In genomic region chr9:125495137-125496119, GRCh38 we compare ENCODE assay signal across 14 cellular contexts.
DNase-seq lines count a peak whose midpoint lies in the region; ATAC-seq, FAIRE-seq and TF ChIP-seq lines count a peak whose summit lies in the region.
"Had no signal": no experiment of that assay in that cellular context is flagged by ENCODE, and none has a peak within 500 bp of the region (broad histone marks: within the 10 kb centered on the region; RNA-seq: fewer than 3 reads in every experiment).

No MANE protein-coding gene starts in this region.

- POLR2A ChIA-PET in HepG2 (lab: Yijun Ruan, JAX) = no interaction called here

- no peak overlapping the region for H3K4me3 ChIP-seq in HepG2 (replicated peaks in 1 of 3; ENCODE audit: insufficient read depth in 1 of 3, low read depth in 2 of 3, low read length in 3 of 3)
- H3K4me3 ChIP-seq: pancreas, Peyer's patch had no signal

- no peaks in the 10 kb centered on the region for H4K20me1 ChIP-seq in HepG2 (ENCODE audit: insufficient read depth, low read length)

- DNase-seq in RPMI7951 (ENCODE audit: low read depth) = peak; percentile 65
- peak; percentile 66 for DNase-seq in renal cortical epithelial cell (ENCODE audit: low read depth)
- no peak for DNase-seq in NCI-H2227 treated with DMSO at 0.1 percent for 48 hours (lab: John Stamatoyannopoulos, UW)
- DNase-seq in HepG2 (ENCODE audit: low spot score) = no peak
- DNase-seq: activated naive CD4-positive, alpha-beta T cell; left cardiac atrium; NCI-H2029; pancreas; Peyer's patch; stimulated activated CD4-positive, alpha-beta T cell treated with anti-CD3 and anti-CD28 coated beads, Interleukin-4, amount 100 ng/mL, for 1 hour had no signal

- no peak for FAIRE-seq in HepG2 (lab: Jason Lieb, UNC)
- FAIRE-seq: pancreas had no signal

- no peak overlapping the region for H3K9ac ChIP-seq in HepG2 (ENCODE audit: insufficient read depth, low read depth, low read length)

- TF ChIP-seq RAD21 in HepG2 (CRISPR knock-in tag; IDR thresholded peaks at IDR 0.05) = no peak

- H3K27ac ChIP-seq in HepG2 (ENCODE audit: extremely low read length, insufficient read depth, low read length) = no peak overlapping the region
- H3K27ac ChIP-seq: pancreas, Peyer's patch had no signal

- no peaks in the 10 kb centered on the region for H3K79me2 ChIP-seq in HepG2 (ENCODE audit: insufficient read depth, low read length)

- TF ChIP-seq EP300 in HepG2 (IDR thresholded peaks at IDR 0.05; ENCODE audit: low read depth in 2 of 2, low read length in 2 of 2) (no peak), HepG2 (CRISPR knock-in tag; IDR thresholded peaks at IDR 0.05; ENCODE audit: borderline replicate concordance) (no peak)

- no peak overlapping the region for H3K4me2 ChIP-seq in HepG2 (ENCODE audit: low read depth, low read length)

- no peaks in the 10 kb centered on the region for H3K27me3 ChIP-seq in HepG2 (ENCODE audit: control insufficient read depth in 1 of 2, insufficient read depth in 2 of 2, low read length in 2 of 2)
- H3K27me3 ChIP-seq: pancreas, Peyer's patch had no signal

- WGBS in HepG2 (ENCODE audit: low lambda C conversion rate) = 97% methylated on average over 8 of the region's 8 CpGs

- BruUV-seq in HepG2 (replicated peaks; lab: Mats Ljungman, UMichigan) = no TSS peak

- no peaks in the 10 kb centered on the region for H3K9me3 ChIP-seq in HepG2 (ENCODE audit: low read length)
- H3K9me3 ChIP-seq: Caco-2, pancreas, Peyer's patch had no signal

- in situ Hi-C loops in HepG2 (cut with HindIII; ENCODE audit: extremely low pct_ligation_motif_present, low pct_unique_long_range_greater_than_20kb) = no loop called here

- ATAC-seq in GM18511 (IDR thresholded peaks at IDR 0.05; ENCODE audit: unreplicated experiment) = peak; percentile 74
- ATAC-seq in HG02678 (IDR thresholded peaks at IDR 0.05; ENCODE audit: unreplicated experiment) = peak; percentile 56
- no peak for ATAC-seq in GM18517 (IDR thresholded peaks at IDR 0.05; ENCODE audit: unreplicated experiment)
- no peak for ATAC-seq in HepG2
- ATAC-seq: left cardiac atrium, pancreas had no signal

- CTCF ChIA-PET in HepG2 (lab: Yijun Ruan, JAX; ENCODE audit: low intra/inter-chr PET ratio, low total read pairs) = no interaction called here

- intact Hi-C loops in HepG2 (cut with micrococcal nuclease; ENCODE audit: unreplicated experiment) = no loop called here

- TF ChIP-seq POLR2A in HepG2 (IDR thresholded peaks at IDR 0.05; ENCODE audit: insufficient read depth in 1 of 2, low read depth in 2 of 2, low read length in 2 of 2) = no peak

- peaks cover 26% of the 10 kb centered on the region for H3K4me1 ChIP-seq in HepG2 (ENCODE audit: insufficient read depth, low read length)
- H3K4me1 ChIP-seq: Peyer's patch had no signal

- H2AFZ ChIP-seq in HepG2 (ENCODE audit: low read length) = no peak overlapping the region

- no peak for TF ChIP-seq CTCF in HepG2 (CRISPR knock-in tag; IDR thresholded peaks at IDR 0.05)

- no peaks in the 10 kb centered on the region for H3K36me3 ChIP-seq in HepG2 (replicated peaks in 1 of 2; ENCODE audit: control insufficient read depth in 1 of 2, insufficient read depth in 2 of 2, low read length in 2 of 2)
- H3K36me3 ChIP-seq: pancreas, Peyer's patch had no signal

TF ChIP-seq in HepG2, 621 proteins besides CTCF, POLR2A, EP300 and RAD21:
- TF ChIP-seq, protein P1, sequence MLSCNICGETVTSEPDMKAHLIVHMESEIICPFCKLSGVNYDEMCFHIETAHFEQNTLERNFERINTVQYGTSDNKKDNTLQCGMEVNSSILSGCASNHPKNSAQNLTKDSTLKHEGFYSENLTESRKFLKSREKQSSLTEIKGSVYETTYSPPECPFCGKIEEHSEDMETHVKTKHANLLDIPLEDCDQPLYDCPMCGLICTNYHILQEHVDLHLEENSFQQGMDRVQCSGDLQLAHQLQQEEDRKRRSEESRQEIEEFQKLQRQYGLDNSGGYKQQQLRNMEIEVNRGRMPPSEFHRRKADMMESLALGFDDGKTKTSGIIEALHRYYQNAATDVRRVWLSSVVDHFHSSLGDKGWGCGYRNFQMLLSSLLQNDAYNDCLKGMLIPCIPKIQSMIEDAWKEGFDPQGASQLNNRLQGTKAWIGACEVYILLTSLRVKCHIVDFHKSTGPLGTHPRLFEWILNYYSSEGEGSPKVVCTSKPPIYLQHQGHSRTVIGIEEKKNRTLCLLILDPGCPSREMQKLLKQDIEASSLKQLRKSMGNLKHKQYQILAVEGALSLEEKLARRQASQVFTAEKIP (CRISPR knock-in tag; IDR thresholded peaks at IDR 0.05; ENCODE audit: borderline replicate concordance) = no peak
- TF ChIP-seq ZNF253 (CRISPR knock-in tag; IDR thresholded peaks at IDR 0.05; ENCODE audit: borderline replicate concordance) = no peak
- no peak for TF ChIP-seq ZMYM3 (CRISPR knock-in tag; IDR thresholded peaks at IDR 0.05)
- TF ChIP-seq, protein P2, sequence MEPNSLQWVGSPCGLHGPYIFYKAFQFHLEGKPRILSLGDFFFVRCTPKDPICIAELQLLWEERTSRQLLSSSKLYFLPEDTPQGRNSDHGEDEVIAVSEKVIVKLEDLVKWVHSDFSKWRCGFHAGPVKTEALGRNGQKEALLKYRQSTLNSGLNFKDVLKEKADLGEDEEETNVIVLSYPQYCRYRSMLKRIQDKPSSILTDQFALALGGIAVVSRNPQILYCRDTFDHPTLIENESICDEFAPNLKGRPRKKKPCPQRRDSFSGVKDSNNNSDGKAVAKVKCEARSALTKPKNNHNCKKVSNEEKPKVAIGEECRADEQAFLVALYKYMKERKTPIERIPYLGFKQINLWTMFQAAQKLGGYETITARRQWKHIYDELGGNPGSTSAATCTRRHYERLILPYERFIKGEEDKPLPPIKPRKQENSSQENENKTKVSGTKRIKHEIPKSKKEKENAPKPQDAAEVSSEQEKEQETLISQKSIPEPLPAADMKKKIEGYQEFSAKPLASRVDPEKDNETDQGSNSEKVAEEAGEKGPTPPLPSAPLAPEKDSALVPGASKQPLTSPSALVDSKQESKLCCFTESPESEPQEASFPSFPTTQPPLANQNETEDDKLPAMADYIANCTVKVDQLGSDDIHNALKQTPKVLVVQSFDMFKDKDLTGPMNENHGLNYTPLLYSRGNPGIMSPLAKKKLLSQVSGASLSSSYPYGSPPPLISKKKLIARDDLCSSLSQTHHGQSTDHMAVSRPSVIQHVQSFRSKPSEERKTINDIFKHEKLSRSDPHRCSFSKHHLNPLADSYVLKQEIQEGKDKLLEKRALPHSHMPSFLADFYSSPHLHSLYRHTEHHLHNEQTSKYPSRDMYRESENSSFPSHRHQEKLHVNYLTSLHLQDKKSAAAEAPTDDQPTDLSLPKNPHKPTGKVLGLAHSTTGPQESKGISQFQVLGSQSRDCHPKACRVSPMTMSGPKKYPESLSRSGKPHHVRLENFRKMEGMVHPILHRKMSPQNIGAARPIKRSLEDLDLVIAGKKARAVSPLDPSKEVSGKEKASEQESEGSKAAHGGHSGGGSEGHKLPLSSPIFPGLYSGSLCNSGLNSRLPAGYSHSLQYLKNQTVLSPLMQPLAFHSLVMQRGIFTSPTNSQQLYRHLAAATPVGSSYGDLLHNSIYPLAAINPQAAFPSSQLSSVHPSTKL (CRISPR knock-in tag; IDR thresholded peaks at IDR 0.05) = no peak
- TF ChIP-seq ZFP82 (CRISPR knock-in tag; IDR thresholded peaks at IDR 0.05; ENCODE audit: borderline replicate concordance) = no peak
- TF ChIP-seq, protein P3, sequence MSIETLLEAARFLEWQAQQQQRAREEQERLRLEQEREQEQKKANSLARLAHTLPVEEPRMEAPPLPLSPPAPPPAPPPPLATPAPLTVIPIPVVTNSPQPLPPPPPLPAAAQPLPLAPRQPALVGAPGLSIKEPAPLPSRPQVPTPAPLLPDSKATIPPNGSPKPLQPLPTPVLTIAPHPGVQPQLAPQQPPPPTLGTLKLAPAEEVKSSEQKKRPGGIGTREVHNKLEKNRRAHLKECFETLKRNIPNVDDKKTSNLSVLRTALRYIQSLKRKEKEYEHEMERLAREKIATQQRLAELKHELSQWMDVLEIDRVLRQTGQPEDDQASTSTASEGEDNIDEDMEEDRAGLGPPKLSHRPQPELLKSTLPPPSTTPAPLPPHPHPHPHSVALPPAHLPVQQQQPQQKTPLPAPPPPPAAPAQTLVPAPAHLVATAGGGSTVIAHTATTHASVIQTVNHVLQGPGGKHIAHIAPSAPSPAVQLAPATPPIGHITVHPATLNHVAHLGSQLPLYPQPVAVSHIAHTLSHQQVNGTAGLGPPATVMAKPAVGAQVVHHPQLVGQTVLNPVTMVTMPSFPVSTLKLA (IDR thresholded peaks at IDR 0.05) = no peak
- TF ChIP-seq, protein P4, sequence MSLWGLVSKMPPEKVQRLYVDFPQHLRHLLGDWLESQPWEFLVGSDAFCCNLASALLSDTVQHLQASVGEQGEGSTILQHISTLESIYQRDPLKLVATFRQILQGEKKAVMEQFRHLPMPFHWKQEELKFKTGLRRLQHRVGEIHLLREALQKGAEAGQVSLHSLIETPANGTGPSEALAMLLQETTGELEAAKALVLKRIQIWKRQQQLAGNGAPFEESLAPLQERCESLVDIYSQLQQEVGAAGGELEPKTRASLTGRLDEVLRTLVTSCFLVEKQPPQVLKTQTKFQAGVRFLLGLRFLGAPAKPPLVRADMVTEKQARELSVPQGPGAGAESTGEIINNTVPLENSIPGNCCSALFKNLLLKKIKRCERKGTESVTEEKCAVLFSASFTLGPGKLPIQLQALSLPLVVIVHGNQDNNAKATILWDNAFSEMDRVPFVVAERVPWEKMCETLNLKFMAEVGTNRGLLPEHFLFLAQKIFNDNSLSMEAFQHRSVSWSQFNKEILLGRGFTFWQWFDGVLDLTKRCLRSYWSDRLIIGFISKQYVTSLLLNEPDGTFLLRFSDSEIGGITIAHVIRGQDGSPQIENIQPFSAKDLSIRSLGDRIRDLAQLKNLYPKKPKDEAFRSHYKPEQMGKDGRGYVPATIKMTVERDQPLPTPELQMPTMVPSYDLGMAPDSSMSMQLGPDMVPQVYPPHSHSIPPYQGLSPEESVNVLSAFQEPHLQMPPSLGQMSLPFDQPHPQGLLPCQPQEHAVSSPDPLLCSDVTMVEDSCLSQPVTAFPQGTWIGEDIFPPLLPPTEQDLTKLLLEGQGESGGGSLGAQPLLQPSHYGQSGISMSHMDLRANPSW (CRISPR knock-in tag; IDR thresholded peaks at IDR 0.05; ENCODE audit: borderline replicate concordance) = no peak
- no peak for TF ChIP-seq ARNT (IDR thresholded peaks at IDR 0.05)
- TF ChIP-seq FOXJ3 (CRISPR knock-in tag; IDR thresholded peaks at IDR 0.05; ENCODE audit: borderline replicate concordance) = no peak

Comparison
In these comparisons a context has a peak if more than half of its experiments do, and no peak if none do; other contexts are left out.
1. ATAC-seq: peak in GM18511 (single experiment) and HG02678 (single experiment); none in GM18517 (single experiment) and HepG2 (single experiment).
2. DNase-seq: peak in RPMI7951 (single experiment) and renal cortical epithelial cell (single experiment); none in NCI-H2227 treated with DMSO at 0.1 percent for 48 hours (single experiment) and HepG2 (single experiment).